8 cellular contexts compared by ENCODE assay signal in genomic region chr22:23716811-23717801, GRCh38. TPM values are rescaled to one million over a fixed set of nuclear protein-coding genes. Genes with fewer than 3 reads are reported as not detected.
DNase-seq lines count a peak whose midpoint lies in the region; ATAC-seq and TF ChIP-seq lines count a peak whose summit lies in the region.

No MANE protein-coding gene starts in this region.

- peaks cover 20% of the 10 kb centered on the region for H3K4me1 Mint-ChIP-seq in activated CD8-positive, alpha-beta T cell treated with anti-CD3 and anti-CD28 coated beads for 36 hours (ENCODE audit: low read depth)

- no peak for TF ChIP-seq CTCF in activated CD8-positive, alpha-beta T cell treated with anti-CD3 and anti-CD28 coated beads for 36 hours (IDR thresholded peaks at IDR 0.05)
- no peak for TF ChIP-seq CTCF in lower leg skin (IDR thresholded peaks at IDR 0.05)

- TF ChIP-seq POLR2A in lower leg skin (IDR thresholded peaks at IDR 0.05): no peak

- H3K4me3 ChIP-seq in ACC112 (ENCODE audit: low read depth, low read length) (peak overlapping the region; percentile 92), lower leg skin (ENCODE audit: low read depth, poor library complexity, severe bottlenecking) (peak overlapping the region; percentile 96)

- CTCF ChIA-PET in activated CD8-positive, alpha-beta T cell treated with anti-CD3 and anti-CD28 coated beads for 36 hours (lab: Charles Lee): interaction anchor here (1.0 to 1.7 kb wide), 4 partner anchors 10 to 133 kb away, joined by 3 to 6 read pairs (median 4); no protein-coding TSS in a partner anchor

- no peaks in the 10 kb centered on the region for H3K27me3 ChIP-seq in ACC112 (ENCODE audit: insufficient read depth, low read length)

- POLR2A ChIA-PET in activated CD8-positive, alpha-beta T cell treated with anti-CD3 and anti-CD28 coated beads for 36 hours (lab: Charles Lee): interaction anchor here (0.6 to 3.0 kb wide), 10 partner anchors 12 to 71 kb away, joined by 3 to 27 read pairs (median 4); partner anchors contain the start of gene MMP11

- intact Hi-C loops in activated CD8-positive, alpha-beta T cell treated with anti-CD3 and anti-CD28 coated beads for 36 hours (cut with micrococcal nuclease): no loop called here
- intact Hi-C loops in lower leg skin (cut with DNase I; ENCODE audit: low total_unique reads): no loop called here

- peak overlapping the region; percentile 75 for H3K4me3 Mint-ChIP-seq in activated CD8-positive, alpha-beta T cell treated with anti-CD3 and anti-CD28 coated beads for 36 hours

- 5% methylated on average over 44 to 56 of the region's 84 CpGs for WGBS in lower leg skin, 2 donors

- no peak overlapping the region for H3K27ac ChIP-seq in ACC112 (ENCODE audit: low read depth, low read length)

- peaks cover 6% of the 10 kb centered on the region for H3K79me2 ChIP-seq in ACC112 (ENCODE audit: control insufficient read depth, insufficient read depth, low read length, unreplicated experiment)

- ATAC-seq in GM18873 (IDR thresholded peaks at IDR 0.05; ENCODE audit: low FRiP score, unreplicated experiment) (peak; percentile 53), HG03460 (IDR thresholded peaks at IDR 0.05; ENCODE audit: unreplicated experiment) (peak; percentile 81)
- peak; percentile 91 for ATAC-seq in activated CD8-positive, alpha-beta T cell treated with anti-CD3 and anti-CD28 coated beads for 36 hours

- no peaks in the 10 kb centered on the region for H3K4me1 ChIP-seq in ACC112 (ENCODE audit: control insufficient read depth, insufficient read depth, low read length, unreplicated experiment)

- no peaks in the 10 kb centered on the region for H3K36me3 ChIP-seq in ACC112 (ENCODE audit: insufficient read depth, low read length)

- H3K36me3 Mint-ChIP-seq in activated CD8-positive, alpha-beta T cell treated with anti-CD3 and anti-CD28 coated beads for 36 hours (ENCODE audit: low read depth): peaks cover 19% of the 10 kb centered on the region

- H3K27ac Mint-ChIP-seq in activated CD8-positive, alpha-beta T cell treated with anti-CD3 and anti-CD28 coated beads for 36 hours: peak overlapping the region; percentile 87

- H3K9me3 Mint-ChIP-seq in activated CD8-positive, alpha-beta T cell treated with anti-CD3 and anti-CD28 coated beads for 36 hours: no peaks in the 10 kb centered on the region

- peak; percentile 94 for DNase-seq in NCI-H82 (lab: John Stamatoyannopoulos, UW)
- DNase-seq in activated CD8-positive, alpha-beta T cell treated with anti-CD3 and anti-CD28 coated beads for 36 hours: peak; percentile 85
- DNase-seq in ecto neural progenitor cell (ENCODE audit: low spot score): peak; percentile 92
- peak; percentile 64 to 96 for DNase-seq in lower leg skin (ENCODE audit: low spot score in 2 of 2)
- peak; percentile 83 for DNase-seq in stimulated activated CD4-positive, alpha-beta T cell treated with anti-CD3 and anti-CD28 coated beads, Interleukin-4, amount 100 ng/mL, for 24 hours

- H3K27me3 Mint-ChIP-seq in activated CD8-positive, alpha-beta T cell treated with anti-CD3 and anti-CD28 coated beads for 36 hours: no peaks in the 10 kb centered on the region

- H2AFZ ChIP-seq in ACC112 (ENCODE audit: low read length, unreplicated experiment): peak overlapping the region; percentile 93

RNA-seq across cellular contexts. Expression of gene RGL4, which starts 26.3 kb away (rescaled TPM):
- total RNA-seq in activated CD8-positive, alpha-beta T cell treated with anti-CD3 and anti-CD28 coated beads for 36 hours: 10 to 100 TPM; 11.9 to 16.7 TPM
- total RNA-seq in lower leg skin: under 1 TPM in 1 of 4 donors, not detected in 3; 0.39 TPM

RNA-seq across cellular contexts. Expression of gene ZNF70, which starts 33.8 kb away (rescaled TPM):
- total RNA-seq in activated CD8-positive, alpha-beta T cell treated with anti-CD3 and anti-CD28 coated beads for 36 hours: 1 to 10 TPM; 1.7 TPM
- total RNA-seq in lower leg skin: 1 to 10 TPM in 3 of 4 donors, under 1 TPM in 1; 0.63 to 3.2 (median 2.0) TPM

RNA-seq across cellular contexts. Expression of gene VPREB3, which starts 37.1 kb away (rescaled TPM):
- total RNA-seq in activated CD8-positive, alpha-beta T cell treated with anti-CD3 and anti-CD28 coated beads for 36 hours: not detected
- total RNA-seq in lower leg skin: not detected

RNA-seq across cellular contexts. Expression of gene C22orf15, which starts 45.7 kb away (rescaled TPM):
- 1 to 10 TPM; 1.1 to 2.1 TPM for total RNA-seq in activated CD8-positive, alpha-beta T cell treated with anti-CD3 and anti-CD28 coated beads for 36 hours
- not detected for total RNA-seq in lower leg skin

RNA-seq across cellular contexts. Expression of gene CHCHD10, which starts 50.7 kb away (rescaled TPM):
- total RNA-seq in activated CD8-positive, alpha-beta T cell treated with anti-CD3 and anti-CD28 coated beads for 36 hours: 100 to 1,000 TPM; 197 to 212 TPM
- total RNA-seq in lower leg skin: 10 to 100 TPM in 2 of 4 donors, 1 to 10 TPM in 2; 3.8 to 28.3 (median 11.4) TPM

Comparison
In these comparisons a context has a peak if more than half of its experiments do, and no peak if none do; other contexts are left out.
1. RNA of gene RGL4, which starts 26.3 kb away (total RNA-seq): 11.9 to 16.7 TPM in activated CD8-positive, alpha-beta T cell treated with anti-CD3 and anti-CD28 coated beads for 36 hours; 0.39 TPM in lower leg skin; every median in the first group is over 4 times any median in the second.
2. Peak in every context shown above with its lines, with median percentiles within 50 percentile points of each other: ATAC-seq and DNase-seq.